Comparison of ENCODE assay signal across 7 cellular contexts in the genomic region with DNA sequence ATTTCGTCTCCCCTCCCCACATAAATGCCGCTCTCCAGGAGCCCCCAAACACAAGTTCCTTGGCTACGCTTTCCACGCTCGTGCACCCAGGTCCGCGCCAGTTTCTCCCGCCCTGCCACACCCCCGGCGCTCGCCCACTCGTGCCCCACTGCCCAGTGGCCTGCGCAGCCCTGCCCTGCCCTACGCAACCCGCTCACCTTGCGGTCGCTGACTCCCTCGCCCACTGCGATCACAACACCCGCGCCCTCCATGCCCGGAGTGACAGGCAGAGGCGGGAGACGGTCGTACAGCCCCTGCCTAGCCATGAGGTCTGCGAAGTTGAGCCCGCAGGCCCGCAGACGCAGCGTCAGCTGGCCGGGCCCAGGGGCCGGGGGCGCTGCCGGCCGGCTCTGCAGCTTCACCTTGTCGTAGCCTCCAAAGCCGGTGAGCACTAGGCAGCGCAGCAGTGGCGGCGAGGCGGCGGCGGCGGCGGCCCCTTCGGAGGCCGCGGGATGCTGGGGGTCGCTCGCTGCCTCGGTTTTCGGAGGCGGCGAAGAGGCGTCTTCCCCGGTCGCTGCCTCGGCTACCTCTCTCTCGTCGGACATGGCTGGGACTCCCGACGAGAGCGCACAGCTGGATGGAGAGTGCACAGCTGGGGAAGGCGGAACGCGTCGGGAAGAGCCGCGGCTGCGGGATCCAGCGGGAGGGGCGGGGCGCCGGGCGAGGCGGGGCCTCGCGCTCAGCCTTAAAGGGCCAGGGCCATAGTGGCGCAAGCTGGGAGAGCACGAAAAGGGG. TPM values are rescaled to one million over a fixed set of nuclear protein-coding genes. Genes with fewer than 3 reads are reported as not detected.
A peak's percentile ranks its signal among the peaks of the same experiment; 100 is the strongest.
DNase-seq lines count a peak whose midpoint lies in the region; ATAC-seq and TF ChIP-seq lines count a peak whose summit lies in the region.

Gene VAT1 (minus strand): TSS at position 647 of the 774 bp plus-strand sequence. CDS start 63 bp downstream, at position 584.

- H3K27me3 ChIP-seq in heart right ventricle = no peaks in the 10 kb centered on the region
- no peaks in the 10 kb centered on the region for H3K27me3 ChIP-seq in trophoblast cell (ENCODE audit: insufficient read depth, low read length)
- no peaks in the 10 kb centered on the region for H3K27me3 ChIP-seq in uterus

- peak within 1 kb of the TSS; percentile 88 for H3K4me2 ChIP-seq in trophoblast cell (ENCODE audit: low read length)

- H3K79me1 ChIP-seq in trophoblast cell (ENCODE audit: low read length) = peaks cover 14% of the 10 kb centered on the region

- peak within 1 kb of the TSS; percentile 81 for H2BK12ac ChIP-seq in trophoblast cell (ENCODE audit: low read length)

- peak within 1 kb of the TSS; percentile 91 for H3K18ac ChIP-seq in trophoblast cell (ENCODE audit: low read length)

- peak; percentile 70 to 83 (median 80) for ATAC-seq in heart right ventricle

- H3K9me3 ChIP-seq in heart right ventricle = no peaks in the 10 kb centered on the region
- H3K9me3 ChIP-seq in trophoblast cell (ENCODE audit: insufficient read depth, low read depth, low read length) = peaks cover 2% of the 10 kb centered on the region
- no peaks in the 10 kb centered on the region for H3K9me3 ChIP-seq in uterus

- peak within 1 kb of the TSS; percentile 74 to 94 (median 90) for H3K27ac ChIP-seq in heart right ventricle
- peak within 1 kb of the TSS; percentile 81 for H3K27ac ChIP-seq in trophoblast cell (ENCODE audit: low read depth, low read length)
- peak within 1 kb of the TSS; percentile 89 to 91 for H3K27ac ChIP-seq in uterus

- H3K4me3 ChIP-seq in heart right ventricle = peak within 1 kb of the TSS; percentile 88 to 100 (median 96)
- H3K4me3 ChIP-seq in trophoblast cell (ENCODE audit: low read depth, low read length) = peak within 1 kb of the TSS; percentile 100
- peak within 1 kb of the TSS; percentile 79 to 96 for H3K4me3 ChIP-seq in uterus

- H3K4ac ChIP-seq in trophoblast cell (ENCODE audit: low read depth, low read length) = peak within 1 kb of the TSS; percentile 94

- H2AK5ac ChIP-seq in trophoblast cell (ENCODE audit: low read length) = peak within 1 kb of the TSS; percentile 69

- H3K36me3 ChIP-seq in heart right ventricle (peaks cover 0 to 20% (median 0%) of the 10 kb centered on the region in 9 donors), trophoblast cell (ENCODE audit: control insufficient read depth in 1 of 2, insufficient read depth in 2 of 2, low read length in 2 of 2) (peaks cover 12 to 19% of the 10 kb centered on the region in 2 experiments), uterus (no peaks in the 10 kb centered on the region)

- peak within 1 kb of the TSS; percentile 76 for H2BK5ac ChIP-seq in trophoblast cell (ENCODE audit: low read depth, low read length, poor library complexity)

- in situ Hi-C loops in GM13977 (cut with MboI; ENCODE audit: low pct_unique_long_range_greater_than_20kb, low sequenced_read_pairs, unreplicated experiment) = no loop called here

- H3K23ac ChIP-seq in trophoblast cell (ENCODE audit: low read length) = peak within 1 kb of the TSS; percentile 82

- peak within 1 kb of the TSS; percentile 55 for H4K12ac ChIP-seq in trophoblast cell (ENCODE audit: low read depth, low read length)

- peak within 1 kb of the TSS; percentile 95 for H3K9ac ChIP-seq in trophoblast cell (ENCODE audit: low read length)

- TF ChIP-seq POLR2A in uterus (IDR thresholded peaks at IDR 0.05) = peak; percentile 66 to 79

- 0% methylated on average over 80 of the region's 80 CpGs for WGBS in heart right ventricle, 2 donors
- WGBS in trophoblast cell (ENCODE audit: extremely low coverage, insufficient coverage, insufficient read length) = no CpG with 5 or more reads among the region's 80 CpGs

- peak within 1 kb of the TSS; percentile 73 for H2BK120ac ChIP-seq in trophoblast cell (ENCODE audit: insufficient read depth, low read length, poor library complexity)

- H3K14ac ChIP-seq in trophoblast cell (ENCODE audit: low read length) = peak within 1 kb of the TSS; percentile 94

- peak within 1 kb of the TSS; percentile 92 for H4K91ac ChIP-seq in trophoblast cell (ENCODE audit: low read depth, low read length)

- DNase-seq in GM13977 (ENCODE audit: low spot score) (peak; percentile 85), NCI-H1092 treated with DMSO at 0.1 percent for 48 hours (lab: John Stamatoyannopoulos, UW) (peak; percentile 61), amygdala (lab: John Stamatoyannopoulos, UW) (peak in 47 of 56 donors; percentile 19 to 78 (median 56)), heart right ventricle (peak; percentile 79 to 86), trophoblast cell (peak; percentile 83 to 89), uterus (peak; percentile 78 to 85)

- H2AFZ ChIP-seq in trophoblast cell (ENCODE audit: insufficient read depth, low read length, poor library complexity) = peak within 1 kb of the TSS; percentile 73

- intact Hi-C loops in T-helper 1 cell treated with Interleukin-12 subunit alpha and Interleukin-12 subunit beta and Interleukin-4 antibody, amounts not matched to agents 30 ng/mL and 1 ng/mL, for 36 hours (cut with micrococcal nuclease) = no loop called here
- intact Hi-C loops in heart right ventricle (cut with DNase I) = loop anchor here in 9 of 10 donors (5.0 to 10.0 kb wide), 8 partner anchors 103 to 343 kb away; partner anchors contain the start of genes NBR1 (in 7 of the 9) and BRCA1 (in 5 of the 9)
- intact Hi-C loops in uterus (cut with DNase I; ENCODE audit: low total_unique reads) = no loop called here

- peak within 1 kb of the TSS; percentile 81 for H4K8ac ChIP-seq in trophoblast cell (ENCODE audit: low read depth, low read length)

- no peak for TF ChIP-seq CTCF in GM13977 (IDR thresholded peaks at IDR 0.05; ENCODE audit: extremely low read depth, insufficient read depth, missing control alignments)
- TF ChIP-seq CTCF in heart right ventricle (IDR thresholded peaks at IDR 0.05) = no peak
- peak in 1 of 4 experiments; percentile 7 for TF ChIP-seq CTCF in uterus (IDR thresholded peaks at IDR 0.05)

- H3K79me2 ChIP-seq in trophoblast cell (ENCODE audit: control insufficient read depth, insufficient read depth, low read length, poor library complexity) = peaks cover 11% of the 10 kb centered on the region

- peaks cover 3 to 55% (median 45%) of the 10 kb centered on the region in 9 donors for H3K4me1 ChIP-seq in heart right ventricle
- peaks cover 14 to 24% of the 10 kb centered on the region in 2 experiments for H3K4me1 ChIP-seq in trophoblast cell (ENCODE audit: control insufficient read depth in 1 of 2, insufficient read depth in 2 of 2, low read length in 2 of 2)
- H3K4me1 ChIP-seq in uterus = peaks cover 0 to 11% of the 10 kb centered on the region in 2 donors

RNA-seq across cellular contexts. Expression of gene VAT1, which starts in this region (rescaled TPM):
- total RNA-seq in T-helper 1 cell treated with Interleukin-12 subunit alpha and Interleukin-12 subunit beta and Interleukin-4 antibody, amounts not matched to agents 30 ng/mL and 1 ng/mL, for 36 hours = 10.7 and 11.6 TPM in 2 replicates
- total RNA-seq in heart right ventricle = 10 to 100 TPM; 48.5 to 99.2 (median 70.8) TPM
- polyA plus RNA-seq in heart right ventricle = 10 to 100 TPM; 54.6 to 66.5 TPM
- 336 and 339 TPM in 2 replicates for polyA plus RNA-seq in trophoblast cell (2013)
- total RNA-seq in uterus = 100 to 1,000 TPM in 3 of 4 donors, 10 to 100 TPM in 1; 59.5 to 187 (median 152) TPM

Comparison
In these comparisons a context has a peak if more than half of its experiments do, and no peak if none do; other contexts are left out.
1. Peak in every context shown above with its lines: DNase-seq, ATAC-seq, H3K4me3 ChIP-seq and H3K27ac ChIP-seq.
2. intact Hi-C loops: an anchor here in heart right ventricle (5.0 to 10.0 kb wide); none called in T-helper 1 cell treated with Interleukin-12 subunit alpha and Interleukin-12 subunit beta and Interleukin-4 antibody, amounts not matched to agents 30 ng/mL and 1 ng/mL, for 36 hours and uterus.